ENCODE assay signal across 8 cellular contexts in genomic region chr2:42401773-42402172, GRCh38.
"Had no signal": no experiment of that assay in that cellular context is flagged by ENCODE, and none has a peak within 500 bp of the region (broad histone marks: within the 10 kb centered on the region; RNA-seq: fewer than 3 reads in every experiment).

No MANE protein-coding gene starts in this region.

- H3K9ac ChIP-seq: GM23248 had no signal

- H3K27ac ChIP-seq: GM23248 had no signal

- H3K4me3 ChIP-seq: GM23248, HAP-1 had no signal

- H2AFZ ChIP-seq: GM23248 had no signal

- ATAC-seq: HCT116 had no signal

- H3K36me3 ChIP-seq: HAP-1 had no signal

- H3K9me3 ChIP-seq: HAP-1 had no signal

- DNase-seq: GM23248, GOT3, H7, IMR-90, KBM-7 had no signal

- FAIRE-seq: HTR-8/SVneo had no signal
